In genomic region chr19:48718106-48718505, GRCh38 we compare ENCODE assay signal across 15 cellular contexts. TPM values are rescaled to one million over a fixed set of nuclear protein-coding genes. Genes with fewer than 3 reads are reported as not detected.
DNase-seq lines count a peak whose midpoint lies in the region; FAIRE-seq and TF ChIP-seq lines count a peak whose summit lies in the region.
"Not testable (repeated sequence)": the region's sequence is repeated elsewhere in the genome, so short reads cannot be mapped to it uniquely, and the experiment has no call there.
"Had no signal": no experiment of that assay in that cellular context is flagged by ENCODE, and none has a peak within 500 bp of the region (broad histone marks: within the 10 kb centered on the region; RNA-seq: fewer than 3 reads in every experiment).

No MANE protein-coding gene starts in this region.

- not testable (repeated sequence) for H3K36me3 Mint-ChIP-seq in nephron (ENCODE audit: low read depth)

- H2BK15ac ChIP-seq in H1 (ENCODE audit: low read length) = not testable (repeated sequence)

- not testable (repeated sequence) for H2BK20ac ChIP-seq in H1 (ENCODE audit: low read length)

- not testable (repeated sequence) for H3K4me1 ChIP-seq in HEK293 (ENCODE audit: control insufficient read depth, insufficient read depth, low read length)
- H3K4me1 ChIP-seq in adrenal gland (replicated peaks in 1 of 2) (peaks cover 40 to 58% of the 10 kb centered on the region in 2 donors), H1 (replicated peaks in 1 of 4; ENCODE audit: control insufficient read depth in 3 of 4, insufficient read depth in 4 of 4, low read length in 3 of 4) (peaks cover 0 to 28% (median 13%) of the 10 kb centered on the region in 4 experiments; a peak in 6 of 7 replicates), osteoblast (ENCODE audit: insufficient read depth, low read length) (peaks cover 36% of the 10 kb centered on the region), skeletal muscle tissue (ENCODE audit: control insufficient read depth in 3 of 3, insufficient read depth in 3 of 3, low read length in 3 of 3) (peaks cover 51 to 72% (median 55%) of the 10 kb centered on the region in 3 donors), thyroid gland (peaks cover 25 to 47% of the 10 kb centered on the region in 2 donors)

- H2AFZ ChIP-seq in H1 (ENCODE audit: low read length); osteoblast (ENCODE audit: low read length): not testable (repeated sequence)

- H2AK5ac ChIP-seq in H1 (ENCODE audit: low read depth, low read length) = not testable (repeated sequence)

- not testable (repeated sequence) for FAIRE-seq in H1 (lab: Jason Lieb, UNC)

- H4K8ac ChIP-seq in H1 (ENCODE audit: extremely low read depth, insufficient read depth, low read length) = not testable (repeated sequence)

- peak in 1 of 7 donors; percentile 18 for DNase-seq in adrenal gland
- DNase-seq in H1 (ENCODE audit: low read depth in 1 of 2, low spot score in 2 of 2) = not testable (repeated sequence)
- DNase-seq in osteoblast (ENCODE audit: insufficient read length, low spot score, missing footprints) = peak; percentile 5
- DNase-seq in thyroid gland = peak; percentile 66 to 70

- WGBS in adrenal gland, 4 donors = 67 to 77% (median 72%) methylated on average over 12 to 13 of the region's 13 CpGs
- WGBS in H1 (ENCODE audit: extremely low coverage in 1 of 2, insufficient coverage in 1 of 2, insufficient read length in 1 of 2, insufficient replicate concordance in 2 of 2, low coverage in 1 of 2, low lambda C conversion rate in 2 of 2, missing lambda C conversion rate in 1 of 2), 2 experiments = 93% methylated on average over 9 of the region's 13 CpGs; no CpG with 5 or more reads in 1 of the 2 experiments
- WGBS in thyroid gland, 2 donors = 51 to 58% methylated on average over 13 of the region's 13 CpGs

- CTCF ChIA-PET in HEK293 (lab: Yijun Ruan, JAX) = not testable (repeated sequence)
- CTCF ChIA-PET in H1 (lab: Charles Lee; ENCODE audit: partially characterized antibody) = interaction anchor here (0.9 to 8.2 kb wide), 3 partner anchors 22 to 109 kb away, joined by 3 to 53 read pairs (median 8); partner anchors contain the start of gene FUT2

- H3K79me2 ChIP-seq in H1 (ENCODE audit: control insufficient read depth in 1 of 2, insufficient read depth in 2 of 2, low read length in 2 of 2) = not testable (repeated sequence)
- peaks cover 12% of the 10 kb centered on the region for H3K79me2 ChIP-seq in osteoblast (ENCODE audit: insufficient read depth, low read length)

- H3K27me3 Mint-ChIP-seq in nephron (ENCODE audit: low read depth) = not testable (repeated sequence)

- H3K27ac ChIP-seq in HEK293 (ENCODE audit: extremely low read depth, low read depth, low read length); H1 (ENCODE audit: low read depth, low read length); osteoblast (ENCODE audit: low read depth, low read length); thyroid gland: not testable (repeated sequence)
- peak overlapping the region in 4 of 5 donors; percentile 72 to 94 (median 91) for H3K27ac ChIP-seq in adrenal gland
- H3K27ac ChIP-seq in skeletal muscle tissue (ENCODE audit: low read depth, low read length) = peak overlapping the region; percentile 97

- not testable (repeated sequence) for H3K14ac ChIP-seq in H1 (ENCODE audit: insufficient read length)

- intact Hi-C loops in adrenal gland (cut with DNase I); thyroid gland (cut with DNase I): not testable (repeated sequence)

- not testable (repeated sequence) for H4K20me1 ChIP-seq in H1 (replicated peaks in 1 of 2; ENCODE audit: control insufficient read depth in 1 of 2, insufficient read depth in 2 of 2, low read length in 2 of 2); osteoblast (ENCODE audit: insufficient read depth, low read length)

- not testable (repeated sequence) for H3K4ac ChIP-seq in H1 (replicated peaks; ENCODE audit: insufficient read length, low read depth, low read length)

- not testable (repeated sequence) for H4K91ac ChIP-seq in H1 (replicated peaks; ENCODE audit: insufficient read length, low read length)

- not testable (repeated sequence) for H3K79me1 ChIP-seq in H1 (ENCODE audit: low read depth, low read length)

- peaks cover 50% of the 10 kb centered on the region for H3K4me1 Mint-ChIP-seq in nephron

- H3K4me2 ChIP-seq in H1 (ENCODE audit: insufficient read depth in 1 of 2, low read depth in 2 of 2, low read length in 2 of 2) = peak overlapping the region in 1 of 2 experiments; percentile 32; a peak in 1 of 4 replicates
- not testable (repeated sequence) for H3K4me2 ChIP-seq in osteoblast (ENCODE audit: insufficient read depth, low read length)

- not testable (repeated sequence) for TF ChIP-seq EP300 in H1 (IDR thresholded peaks at IDR 0.05; ENCODE audit: borderline replicate concordance in 1 of 2, low read depth in 2 of 2, low read length in 2 of 2)

- peaks cover 20% of the 10 kb centered on the region; the same call in 1 of the 2 replicates for H3K23me2 ChIP-seq in H1 (ENCODE audit: low read depth, low read length)

- H2BK120ac ChIP-seq in H1 (replicated peaks; ENCODE audit: low read depth, low read length) = not testable (repeated sequence)

- H3K56ac ChIP-seq in H1 (replicated peaks; ENCODE audit: insufficient read length, low read depth, low read length) = not testable (repeated sequence)

- H3K9me3 ChIP-seq in HEK293 (ENCODE audit: control insufficient read depth, insufficient read depth, low read depth, low read length); adrenal gland (replicated peaks in 1 of 3); H1 (ENCODE audit: insufficient read depth in 2 of 2, low read depth in 1 of 2, low read length in 1 of 2); osteoblast (ENCODE audit: low read depth, low read length); skeletal muscle tissue (ENCODE audit: control insufficient read depth in 3 of 3, low read length in 3 of 3); thyroid gland: not testable (repeated sequence)

- H3K27me3 ChIP-seq in adrenal gland; H1 (replicated peaks in 1 of 4; ENCODE audit: control insufficient read depth in 3 of 4, extremely low read depth in 1 of 4, insufficient read depth in 3 of 4, low read length in 3 of 4); osteoblast (ENCODE audit: insufficient read depth, low read length); skeletal muscle tissue (ENCODE audit: control insufficient read depth in 3 of 3, insufficient read depth in 3 of 3, low read length in 3 of 3); thyroid gland: not testable (repeated sequence)

- H2BK5ac ChIP-seq in H1 (ENCODE audit: low read depth, low read length) = peak overlapping the region; percentile 66; the same call in 1 of the 2 replicates

- H3K18ac ChIP-seq in H1 (ENCODE audit: extremely low read depth, low read length) = not testable (repeated sequence)

- H4K5ac ChIP-seq in H1 (ENCODE audit: insufficient read length, low read depth, low read length) = not testable (repeated sequence)

- not testable (repeated sequence) for H3K9me3 Mint-ChIP-seq in nephron

- POLR2A ChIA-PET in HEK293 (lab: Yijun Ruan, JAX) (interaction anchor here (0.6 kb wide), 1 partner anchor 19 kb away, joined by 4 read pairs; no protein-coding TSS in a partner anchor), H1 (lab: Charles Lee; ENCODE audit: partially characterized antibody) (interaction anchor here (0.9 to 7.7 kb wide), 3 partner anchors 10 to 73 kb away, joined by 3 to 59 read pairs (median 3); partner anchors contain the start of gene FUT2)

- not testable (repeated sequence) for H2BK12ac ChIP-seq in H1 (ENCODE audit: low read depth, low read length)

- H3K36me3 ChIP-seq in HEK293 (ENCODE audit: control insufficient read depth in 2 of 2, insufficient read depth in 1 of 2, low read length in 2 of 2); adrenal gland (replicated peaks in 1 of 2); H1 (ENCODE audit: control insufficient read depth in 2 of 4, insufficient read depth in 4 of 4, low read length in 3 of 4); osteoblast (ENCODE audit: insufficient read depth, low read length); skeletal muscle tissue (ENCODE audit: control insufficient read depth in 3 of 3, insufficient read depth in 3 of 3, low read length in 3 of 3); thyroid gland: not testable (repeated sequence)

- H3K4me3 Mint-ChIP-seq in nephron = peak overlapping the region; percentile 72 to 91 (median 82)

- TF ChIP-seq RAD21 in H1 (IDR thresholded peaks at IDR 0.05 in 1 of 2, conservative IDR thresholded peaks at IDR 0.05 in 1 of 2; ENCODE audit: low read depth in 2 of 2, low read length in 2 of 2) = not testable (repeated sequence)

- H3K27ac Mint-ChIP-seq in nephron = peak overlapping the region; percentile 97 to 98 (median 97)

- H3K9ac ChIP-seq in H1 (replicated peaks in 1 of 4; ENCODE audit: extremely low read depth in 1 of 4, low read depth in 3 of 4, low read length in 3 of 4) = not testable (repeated sequence)
- H3K9ac ChIP-seq in skeletal muscle tissue (ENCODE audit: low read depth in 1 of 3, low read length in 3 of 3) = peak overlapping the region; percentile 32 to 99 (median 97)

- H3K23ac ChIP-seq in H1 (ENCODE audit: insufficient read length) = not testable (repeated sequence)

- TF ChIP-seq CTCF in HEK293 (tag by site-specific recombination; IDR thresholded peaks at IDR 0.05); adrenal gland (IDR thresholded peaks at IDR 0.05); H1 (IDR thresholded peaks at IDR 0.05; ENCODE audit: control extremely low read depth in 1 of 3, insufficient read depth in 1 of 3, low read depth in 1 of 3, low read length in 3 of 3); nephron (IDR thresholded peaks at IDR 0.05; ENCODE audit: unreplicated experiment in 3 of 3); osteoblast (IDR thresholded peaks at IDR 0.05; ENCODE audit: extremely low read depth, low read depth, low read length); thyroid gland (IDR thresholded peaks at IDR 0.05): not testable (repeated sequence)

- not testable (repeated sequence) for H3K4me3 ChIP-seq in HEK293 (ENCODE audit: low read depth, low read length); H1 (ENCODE audit: extremely low read depth in 1 of 4, insufficient read depth in 2 of 4, low read depth in 3 of 4, low read length in 4 of 4); osteoblast (ENCODE audit: insufficient read depth, low read length); thyroid gland (replicated peaks in 1 of 3)
- H3K4me3 ChIP-seq in adrenal gland (peak overlapping the region in 1 of 4 donors; percentile 65), skeletal muscle tissue (ENCODE audit: low read length in 3 of 3) (peak overlapping the region; percentile 85 to 88 (median 86))

- not testable (repeated sequence) for TF ChIP-seq POLR2A in adrenal gland (IDR thresholded peaks at IDR 0.05); H1 (IDR thresholded peaks at IDR 0.05; ENCODE audit: control extremely low read depth in 1 of 2, low read depth in 2 of 2, low read length in 2 of 2); thyroid gland (IDR thresholded peaks at IDR 0.05)

RNA-seq across cellular contexts. Expression of gene MAMSTR, which starts 1.4 kb away (rescaled TPM):
- 10 to 100 TPM in 7 of 8 donors, 1 to 10 TPM in 1; 9.4 to 45.9 (median 26.4) TPM for total RNA-seq in adrenal gland
- 10 to 100 TPM in 2 of 3 donors, 1 to 10 TPM in 1; 8.9 to 57.9 (median 31.9) TPM for polyA plus RNA-seq in adrenal gland
- total RNA-seq in H1 (2021; fragmentation: NEBNext Ultra II Directional; extraction: Animal tissue kit (Norgen Biotek cat#: 25700)) = 2.0 and 2.9 TPM in 2 replicates
- polyA plus RNA-seq in H1 (2011; rRNA removed) = 2.3 and 2.5 TPM in 2 replicates
- 1.1 TPM for polyA plus RNA-seq in H1 (2011; cell fraction: cytosol; rRNA removed)
- 2.5 TPM for polyA plus RNA-seq in H1 (2011; cell fraction: nucleus; rRNA removed)
- 1.6 to 2.7 TPM (median 1.8 TPM) in 4 replicates for polyA plus RNA-seq in H1 (2012, experiment 1 of 2)
- polyA plus RNA-seq in H1 (2012, experiment 2 of 2) = 3.3 TPM
- polyA plus RNA-seq in H1 (2013, experiment 1 of 2) = 1.8 TPM
- polyA plus RNA-seq in H1 (2013, experiment 2 of 2) = 2.0 TPM
- polyA minus RNA-seq in H1 (2011; rRNA and poly(A)+ RNA removed) = 1.1 and 1.4 TPM in 2 replicates
- polyA minus RNA-seq in H1 (2011; cell fraction: cytosol; rRNA and poly(A)+ RNA removed) = 2.7 TPM
- polyA minus RNA-seq in H1 (2011; cell fraction: nucleus; rRNA and poly(A)+ RNA removed) = 2.6 TPM
- total RNA-seq in osteoblast = 0.36 and 0.59 TPM in 2 replicates
- 5.2 TPM for total RNA-seq in skeletal muscle tissue
- under 1 TPM in 3 of 4 donors, not detected in 1; 0.29 to 0.67 (median 0.54) TPM for total RNA-seq in thyroid gland

RNA-seq across cellular contexts. Expression of gene RASIP1, which starts 22.3 kb away (rescaled TPM):
- total RNA-seq in adrenal gland (10 to 100 TPM; 13.3 to 23.1 (median 16.7) TPM), osteoblast (2.1 and 3.6 TPM in 2 replicates), skeletal muscle tissue (23.5 TPM), thyroid gland (10 to 100 TPM in 2 of 4 donors, 1 to 10 TPM in 2; 9.7 to 25.8 (median 14.0) TPM)
- polyA plus RNA-seq in adrenal gland (10 to 100 TPM in 2 of 3 donors, 1 to 10 TPM in 1; 5.1 to 38.9 (median 34.6) TPM), H1 (2011; rRNA removed) (11.4 and 16.4 TPM in 2 replicates)
- 8.7 and 9.3 TPM in 2 replicates for total RNA-seq in H1 (2021; fragmentation: NEBNext Ultra II Directional; extraction: Animal tissue kit (Norgen Biotek cat#: 25700))
- polyA plus RNA-seq in H1 (2011; cell fraction: cytosol; rRNA removed) = 9.0 TPM
- polyA plus RNA-seq in H1 (2011; cell fraction: nucleus; rRNA removed) = 17.4 TPM
- 4.5 to 8.8 TPM (median 8.1 TPM) in 4 replicates for polyA plus RNA-seq in H1 (2012, experiment 1 of 2)
- polyA plus RNA-seq in H1 (2012, experiment 2 of 2) = 8.5 TPM
- polyA plus RNA-seq in H1 (2013, experiment 1 of 2) = 6.0 TPM
- 6.0 TPM for polyA plus RNA-seq in H1 (2013, experiment 2 of 2)
- polyA minus RNA-seq in H1 (2011; rRNA and poly(A)+ RNA removed) = 3.3 and 5.7 TPM in 2 replicates
- 5.8 TPM for polyA minus RNA-seq in H1 (2011; cell fraction: cytosol; rRNA and poly(A)+ RNA removed)
- polyA minus RNA-seq in H1 (2011; cell fraction: nucleus; rRNA and poly(A)+ RNA removed) = 7.2 TPM
- total RNA-seq: GM23248 had no signal
- polyA plus RNA-seq: GM12878 had no signal

RNA-seq across cellular contexts. Expression of gene FUT2, which starts 22.3 kb away (rescaled TPM):
- total RNA-seq in adrenal gland (not detected), osteoblast (not detected in 2 replicates), skeletal muscle tissue (not detected), thyroid gland (1 to 10 TPM in 1 of 4 donors, under 1 TPM in 1, not detected in 2; 0.27 to 1.3 TPM)
- polyA plus RNA-seq in adrenal gland (under 1 TPM in 2 of 3 donors, not detected in 1; 0.03 to 0.24 TPM), H1 (2011; rRNA removed) (5.6 and 8.2 TPM in 2 replicates)
- 5.0 and 7.0 TPM in 2 replicates for total RNA-seq in H1 (2021; fragmentation: NEBNext Ultra II Directional; extraction: Animal tissue kit (Norgen Biotek cat#: 25700))
- polyA plus RNA-seq in H1 (2011; cell fraction: cytosol; rRNA removed) = 4.1 TPM
- 6.7 TPM for polyA plus RNA-seq in H1 (2011; cell fraction: nucleus; rRNA removed)
- polyA plus RNA-seq in H1 (2012, experiment 1 of 2) = 4.2 to 7.5 TPM (median 7.2 TPM) in 4 replicates
- polyA plus RNA-seq in H1 (2012, experiment 2 of 2) = 14.2 TPM
- 4.8 TPM for polyA plus RNA-seq in H1 (2013, experiment 1 of 2)
- 5.3 TPM for polyA plus RNA-seq in H1 (2013, experiment 2 of 2)
- polyA minus RNA-seq in H1 (2011; rRNA and poly(A)+ RNA removed) = 9.7 and 10.8 TPM in 2 replicates
- polyA minus RNA-seq in H1 (2011; cell fraction: cytosol; rRNA and poly(A)+ RNA removed) = 3.7 TPM
- polyA minus RNA-seq in H1 (2011; cell fraction: nucleus; rRNA and poly(A)+ RNA removed) = 10.6 TPM
- total RNA-seq: A172; A673; CD4-positive, CD25-positive, alpha-beta regulatory T cell; CD8-positive, alpha-beta memory T cell; GM12878; GM23248; H4; HFFc6 had no signal

RNA-seq across cellular contexts. Expression of gene IZUMO1, which starts 28.6 kb away (rescaled TPM):
- 1 to 10 TPM in 3 of 8 donors, under 1 TPM in 2, not detected in 3; 0.70 to 2.9 (median 1.8) TPM for total RNA-seq in adrenal gland
- 1 to 10 TPM in 2 of 3 donors, under 1 TPM in 1; 0.59 to 1.2 (median 1.2) TPM for polyA plus RNA-seq in adrenal gland
- total RNA-seq in H1 (2021; fragmentation: NEBNext Ultra II Directional; extraction: Animal tissue kit (Norgen Biotek cat#: 25700)) = 1.7 and 1.8 TPM in 2 replicates
- 0.33 and 0.46 TPM in 2 replicates for polyA plus RNA-seq in H1 (2011; rRNA removed)
- 1.2 TPM for polyA plus RNA-seq in H1 (2011; cell fraction: cytosol; rRNA removed)
- 4.8 TPM for polyA plus RNA-seq in H1 (2011; cell fraction: nucleus; rRNA removed)
- 0.73 to 1.3 TPM (median 1.0 TPM) in 4 replicates for polyA plus RNA-seq in H1 (2012, experiment 1 of 2)
- 0.26 TPM for polyA plus RNA-seq in H1 (2012, experiment 2 of 2)
- polyA plus RNA-seq in H1 (2013, experiment 1 of 2) = 0.73 TPM
- polyA plus RNA-seq in H1 (2013, experiment 2 of 2) = 0.35 TPM
- polyA minus RNA-seq in H1 (2011; rRNA and poly(A)+ RNA removed) = 0.56 and 1.0 TPM in 2 replicates
- 0.51 TPM for polyA minus RNA-seq in H1 (2011; cell fraction: cytosol; rRNA and poly(A)+ RNA removed)
- 4.8 TPM for polyA minus RNA-seq in H1 (2011; cell fraction: nucleus; rRNA and poly(A)+ RNA removed)
- total RNA-seq in osteoblast = not detected in 2 replicates
- total RNA-seq in skeletal muscle tissue = 0.52 TPM
- total RNA-seq in thyroid gland = 1 to 10 TPM in 2 of 4 donors, not detected in 2; 1.1 TPM
- total RNA-seq: A172; A673; CD4-positive, CD25-positive, alpha-beta regulatory T cell; CD8-positive, alpha-beta memory T cell; GM12878; GM23248; H4; HFFc6 had no signal
- polyA plus RNA-seq: CD4-positive, CD25-positive, alpha-beta regulatory T cell; CD8-positive, alpha-beta memory T cell; GM12878; GM23248 had no signal

RNA-seq across cellular contexts. Expression of gene FUT1, which starts 34.3 kb away (rescaled TPM):
- total RNA-seq in adrenal gland (1 to 10 TPM; 1.4 to 4.5 (median 2.4) TPM), osteoblast (under 0.01 TPM in 1 of 2 replicates, not detected in the other), skeletal muscle tissue (1.0 TPM), thyroid gland (1 to 10 TPM; 1.7 to 3.0 (median 2.0) TPM)
- polyA plus RNA-seq in adrenal gland (1 to 10 TPM; 1.2 to 1.9 (median 1.7) TPM), H1 (2011; rRNA removed) (7.4 and 12.4 TPM in 2 replicates)
- total RNA-seq in H1 (2021; fragmentation: NEBNext Ultra II Directional; extraction: Animal tissue kit (Norgen Biotek cat#: 25700)) = 12.2 and 12.9 TPM in 2 replicates
- 10.5 TPM for polyA plus RNA-seq in H1 (2011; cell fraction: cytosol; rRNA removed)
- 13.8 TPM for polyA plus RNA-seq in H1 (2011; cell fraction: nucleus; rRNA removed)
- polyA plus RNA-seq in H1 (2012, experiment 1 of 2) = 6.4 to 7.6 TPM (median 7.4 TPM) in 4 replicates
- 6.4 TPM for polyA plus RNA-seq in H1 (2012, experiment 2 of 2)
- polyA plus RNA-seq in H1 (2013, experiment 1 of 2) = 8.6 TPM
- polyA plus RNA-seq in H1 (2013, experiment 2 of 2) = 9.4 TPM
- 10.9 and 15.3 TPM in 2 replicates for polyA minus RNA-seq in H1 (2011; rRNA and poly(A)+ RNA removed)
- 13.0 TPM for polyA minus RNA-seq in H1 (2011; cell fraction: cytosol; rRNA and poly(A)+ RNA removed)
- 12.6 TPM for polyA minus RNA-seq in H1 (2011; cell fraction: nucleus; rRNA and poly(A)+ RNA removed)
- total RNA-seq: CD4-positive, CD25-positive, alpha-beta regulatory T cell; GM12878; GM23248 had no signal
- polyA plus RNA-seq: CD8-positive, alpha-beta memory T cell; GM23248 had no signal
